In the genomic region with DNA sequence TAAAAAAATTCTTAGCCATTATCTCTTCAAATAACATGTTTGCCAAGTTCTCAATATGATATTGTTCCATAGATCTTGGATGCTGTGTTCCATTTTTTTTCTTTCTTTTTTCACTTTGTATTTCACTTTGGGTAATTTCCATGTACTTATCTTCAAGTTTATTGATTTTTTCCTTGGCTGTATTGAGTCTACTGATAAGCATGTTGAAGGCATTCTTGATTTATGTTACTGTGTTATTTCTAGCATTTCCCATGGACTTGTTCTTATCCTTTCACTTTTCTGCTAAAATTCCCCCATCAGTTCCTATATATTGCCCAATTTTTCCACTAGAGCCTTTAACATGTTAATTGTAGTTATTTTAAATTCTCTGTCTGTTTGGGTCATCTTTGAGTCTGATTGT, we compare ENCODE assay signal across 24 cellular contexts.
"Had no signal": no experiment of that assay in that cellular context is flagged by ENCODE, and none has a peak within 500 bp of the region (broad histone marks: within the 10 kb centered on the region; RNA-seq: fewer than 3 reads in every experiment).

No MANE protein-coding gene starts in this region.

- H3K36me3 ChIP-seq: colonic mucosa, gastrocnemius medialis, lower lobe of right lung had no signal

- H3K9me3 ChIP-seq: colonic mucosa, esophagus muscularis mucosa, gastrocnemius medialis, heart right ventricle, left lung, lower lobe of right lung, mucosa of descending colon had no signal

- H3K27ac ChIP-seq: colonic mucosa, dorsolateral prefrontal cortex, esophagus muscularis mucosa, gastrocnemius medialis, heart right ventricle, left lung, lower lobe of right lung had no signal

- H3K4me3 Mint-ChIP-seq: mesothelial cell of epicardium, naive B cell had no signal

- DNase-seq: colonic mucosa; dermis blood vessel endothelial cell; dorsolateral prefrontal cortex; effector CD4-positive, alpha-beta T cell; effector memory CD4-positive, alpha-beta T cell; foreskin fibroblast; foreskin melanocyte; gastrocnemius medialis; glutamatergic neuron; head of caudate nucleus; heart right ventricle; hippocampal formation; left cardiac atrium; left lung; left ventricle myocardium superior; lower lobe of right lung; mesenchymal stem cell; mucosa of descending colon; naive B cell had no signal

- H3K27me3 Mint-ChIP-seq: naive B cell had no signal

- H3K36me3 Mint-ChIP-seq: mesothelial cell of epicardium had no signal

- H3K4me1 Mint-ChIP-seq: mesothelial cell of epicardium, naive B cell had no signal

- H3K27me3 ChIP-seq: colonic mucosa, dorsolateral prefrontal cortex, esophagus muscularis mucosa, gastrocnemius medialis, heart right ventricle, left lung had no signal

- H3K4me1 ChIP-seq: colonic mucosa, esophagus muscularis mucosa, gastrocnemius medialis, heart right ventricle, left lung, lower lobe of right lung had no signal

- H3K27ac Mint-ChIP-seq: mesothelial cell of epicardium had no signal

- H3K4me3 ChIP-seq: colonic mucosa, dorsolateral prefrontal cortex, esophagus muscularis mucosa, gastrocnemius medialis, heart right ventricle, left lung, lower lobe of right lung, mucosa of descending colon had no signal

- ATAC-seq: gastrocnemius medialis, heart right ventricle, left cardiac atrium, left lung, left ventricle myocardium superior, lower lobe of right lung, mucosa of descending colon had no signal

- FAIRE-seq: endothelial cell of umbilical vein, islet of Langerhans, keratinocyte had no signal
